ENCODE assay signal across 8 cellular contexts in the genomic region with DNA sequence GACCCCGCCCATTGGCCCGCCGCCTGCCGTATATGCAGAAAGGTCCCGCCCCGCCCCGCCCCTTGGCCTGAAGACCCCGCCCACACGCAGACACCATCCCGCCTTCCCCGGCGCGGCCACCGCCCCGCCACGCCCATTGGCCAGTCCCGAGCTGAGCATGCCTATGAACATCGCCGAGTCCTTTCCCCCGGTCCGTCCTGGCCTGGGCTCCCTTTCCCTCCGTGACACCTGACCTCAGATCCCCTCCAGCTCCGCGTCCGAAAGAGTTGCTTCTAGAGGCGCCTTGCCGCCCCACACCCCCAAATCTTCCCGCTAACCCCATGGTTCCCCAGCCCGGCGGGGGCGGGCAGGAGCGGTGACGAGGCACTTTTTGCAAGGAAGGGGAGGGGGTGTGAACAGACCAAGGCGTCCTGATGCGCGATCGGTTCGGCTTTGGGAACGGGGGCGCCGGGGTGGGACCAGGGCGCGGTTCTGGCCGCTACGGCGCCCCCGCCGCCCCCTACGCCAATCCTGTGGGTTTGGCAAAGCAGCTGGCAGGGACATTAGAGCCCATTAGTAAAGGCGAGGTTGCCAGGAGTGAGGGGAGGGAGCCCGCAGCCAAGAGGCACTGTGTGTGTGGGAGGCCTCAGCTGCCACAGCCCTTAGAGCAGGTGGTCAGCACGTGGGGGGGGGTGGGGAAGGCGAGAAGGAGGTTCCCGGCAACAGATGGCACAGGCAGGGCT. TPM values are rescaled to one million over a fixed set of nuclear protein-coding genes. Genes with fewer than 3 reads are reported as not detected.
DNase-seq lines count a peak whose midpoint lies in the region; FAIRE-seq and TF ChIP-seq lines count a peak whose summit lies in the region.

No MANE protein-coding gene starts in this region.

- H2BK120ac ChIP-seq in mesendoderm (ENCODE audit: low read depth, low read length) = no peak overlapping the region

- peaks cover 8% of the 10 kb centered on the region for H3K36me3 ChIP-seq in effector memory CD4-positive, alpha-beta T cell (ENCODE audit: control insufficient read depth, insufficient read depth, low read length)
- no peaks in the 10 kb centered on the region for H3K36me3 ChIP-seq in mesendoderm (ENCODE audit: control insufficient read depth, insufficient read depth, low read length)

- H3K27ac ChIP-seq in effector memory CD4-positive, alpha-beta T cell (ENCODE audit: insufficient read depth, low read length, poor library complexity, severe bottlenecking) = peak overlapping the region; percentile 60
- peak overlapping the region; percentile 81 for H3K27ac ChIP-seq in mesendoderm (ENCODE audit: low read depth, low read length)

- peak overlapping the region; percentile 82 for H3K9ac ChIP-seq in mesendoderm (ENCODE audit: low read length)

- H3K4me1 ChIP-seq in effector memory CD4-positive, alpha-beta T cell (ENCODE audit: control insufficient read depth, insufficient read depth, low read length, poor library complexity, severe bottlenecking) = peaks cover 14% of the 10 kb centered on the region
- H3K4me1 ChIP-seq in mesendoderm (ENCODE audit: control insufficient read depth, low read depth, low read length) = peaks cover 1% of the 10 kb centered on the region

- peak; percentile 84 for FAIRE-seq in GM19239 (lab: Jason Lieb, UNC)

- H4K8ac ChIP-seq in mesendoderm (ENCODE audit: low read depth, low read length) = no peak overlapping the region

- H3K4me2 ChIP-seq in mesendoderm (ENCODE audit: low read length) = peak overlapping the region; percentile 86

- H3K79me2 ChIP-seq in mesendoderm (ENCODE audit: control insufficient read depth, insufficient read depth, low read length) = peaks cover 12% of the 10 kb centered on the region

- no peak overlapping the region for H2AK5ac ChIP-seq in mesendoderm (ENCODE audit: low read length)

- H3K79me1 ChIP-seq in mesendoderm (ENCODE audit: low read length) = peaks cover 18% of the 10 kb centered on the region

- DNase-seq in AG09319 (ENCODE audit: extremely low read depth, low read depth) (peak; percentile 87), GM19239 (ENCODE audit: insufficient read length, low spot score) (peak; percentile 98), HT1080 (ENCODE audit: low read depth) (peak; percentile 72), mesendoderm (peak; percentile 96)
- DNase-seq in NK-92 treated with Interleukin-12 subunit alpha and Interleukin-12 subunit beta, amount 100 ng/mL, for 24 hours (lab: John Stamatoyannopoulos, UW) = peak; percentile 65
- DNase-seq in activated CD8-positive, alpha-beta memory T cell treated with anti-CD3 and anti-CD28 coated beads for 48 hours (ENCODE audit: low read depth in 2 of 3, low spot score in 2 of 3) = peak; percentile 77 to 87 (median 79)
- DNase-seq in effector memory CD4-positive, alpha-beta T cell = peak; percentile 80 to 85 (median 84)
- DNase-seq in stimulated activated CD8-positive, alpha-beta memory T cell treated with anti-CD3 and anti-CD28 coated beads, Interleukin-12 subunit alpha, Interleukin-12 subunit beta, amount 100 ng/mL, for 1 hour (ENCODE audit: low read depth) = peak; percentile 76

- no peaks in the 10 kb centered on the region for H3K27me3 ChIP-seq in effector memory CD4-positive, alpha-beta T cell (replicated peaks; ENCODE audit: control insufficient read depth, insufficient read depth, low read length, poor library complexity, severe bottlenecking)
- no peaks in the 10 kb centered on the region for H3K27me3 ChIP-seq in mesendoderm (ENCODE audit: insufficient read depth, low read length, poor library complexity)

- H3K23ac ChIP-seq in mesendoderm (ENCODE audit: low read length) = no peak overlapping the region

- H3K4ac ChIP-seq in mesendoderm (ENCODE audit: low read depth, low read length) = peak overlapping the region; percentile 49

- H3K9me3 ChIP-seq in effector memory CD4-positive, alpha-beta T cell (ENCODE audit: control insufficient read depth, low read length) = no peaks in the 10 kb centered on the region

- H2BK5ac ChIP-seq in mesendoderm (ENCODE audit: low read length) = peak overlapping the region; percentile 24

- H3K18ac ChIP-seq in mesendoderm (ENCODE audit: low read length) = peak overlapping the region; percentile 30

- H3K4me3 ChIP-seq in effector memory CD4-positive, alpha-beta T cell (ENCODE audit: insufficient read depth, low read depth, low read length, poor library complexity, severe bottlenecking) = peak overlapping the region; percentile 90
- peak overlapping the region; percentile 45 for H3K4me3 ChIP-seq in mesendoderm (ENCODE audit: low read length)

- no peak overlapping the region for H2BK15ac ChIP-seq in mesendoderm (replicated peaks; ENCODE audit: low read depth)

- no CpG with 5 or more reads among the region's 54 CpGs for WGBS in mesendoderm (ENCODE audit: extremely low coverage, insufficient coverage, low lambda C conversion rate)

- H4K5ac ChIP-seq in mesendoderm (ENCODE audit: low read length) = no peak overlapping the region

- TF ChIP-seq CTCF in AG09319 (IDR thresholded peaks at IDR 0.05; ENCODE audit: low read depth, low read length) = no peak

- peak overlapping the region; percentile 88 for H3K56ac ChIP-seq in mesendoderm (ENCODE audit: low read length)

RNA-seq across cellular contexts. Expression of a gene that starts 0.4 kb away (rescaled TPM):
- total RNA-seq in HT1080 (2014; rRNA removed; shearing (Covaris generic)) = 10.9 and 16.4 TPM in 2 replicates
- 32.3 and 33.7 TPM in 2 replicates for polyA plus RNA-seq in HT1080 (2015; cell fraction: cytosol; rRNA removed)
- 52.5 and 53.7 TPM in 2 replicates for polyA plus RNA-seq in HT1080 (2015; cell fraction: nucleus; rRNA removed)
- polyA plus RNA-seq in mesendoderm (2013, experiment 1 of 2) = 11.9 TPM
- polyA plus RNA-seq in mesendoderm (2013, experiment 2 of 2) = 11.9 TPM

RNA-seq across cellular contexts. Expression of a gene that starts 25.8 kb away (rescaled TPM):
- 16.7 and 24.2 TPM in 2 replicates for total RNA-seq in HT1080 (2014; rRNA removed; shearing (Covaris generic))
- polyA plus RNA-seq in HT1080 (2015; cell fraction: cytosol; rRNA removed) = 23.5 and 27.8 TPM in 2 replicates
- polyA plus RNA-seq in HT1080 (2015; cell fraction: nucleus; rRNA removed) = 76.0 and 83.5 TPM in 2 replicates
- polyA plus RNA-seq in mesendoderm (2013, experiment 1 of 2) = 10.3 TPM
- polyA plus RNA-seq in mesendoderm (2013, experiment 2 of 2) = 11.1 TPM

RNA-seq across cellular contexts. Expression of a gene that starts 26.1 kb away (rescaled TPM):
- 5.1 and 5.2 TPM in 2 replicates for total RNA-seq in HT1080 (2014; rRNA removed; shearing (Covaris generic))
- polyA plus RNA-seq in HT1080 (2015; cell fraction: cytosol; rRNA removed) = 7.4 and 8.3 TPM in 2 replicates
- 10.0 and 12.6 TPM in 2 replicates for polyA plus RNA-seq in HT1080 (2015; cell fraction: nucleus; rRNA removed)
- polyA plus RNA-seq in mesendoderm (2013, experiment 1 of 2) = 4.8 TPM
- polyA plus RNA-seq in mesendoderm (2013, experiment 2 of 2) = 4.6 TPM

RNA-seq across cellular contexts. Expression of a gene that starts 59.4 kb away (rescaled TPM):
- 0.97 and 1.6 TPM in 2 replicates for total RNA-seq in HT1080 (2014; rRNA removed; shearing (Covaris generic))
- polyA plus RNA-seq in HT1080 (2015; cell fraction: cytosol; rRNA removed) = 16.9 and 18.2 TPM in 2 replicates
- 21.8 and 26.5 TPM in 2 replicates for polyA plus RNA-seq in HT1080 (2015; cell fraction: nucleus; rRNA removed)
- polyA plus RNA-seq in mesendoderm (2013, experiment 1 of 2) = 8.2 TPM
- 9.2 TPM for polyA plus RNA-seq in mesendoderm (2013, experiment 2 of 2)

Comparison
In these comparisons a context has a peak if more than half of its experiments do, and no peak if none do; other contexts are left out.
1. Peak in every context shown above with its lines: DNase-seq, H3K4me3 ChIP-seq and H3K27ac ChIP-seq.